Comparison of ENCODE assay signal across 8 cellular contexts in the genomic region with DNA sequence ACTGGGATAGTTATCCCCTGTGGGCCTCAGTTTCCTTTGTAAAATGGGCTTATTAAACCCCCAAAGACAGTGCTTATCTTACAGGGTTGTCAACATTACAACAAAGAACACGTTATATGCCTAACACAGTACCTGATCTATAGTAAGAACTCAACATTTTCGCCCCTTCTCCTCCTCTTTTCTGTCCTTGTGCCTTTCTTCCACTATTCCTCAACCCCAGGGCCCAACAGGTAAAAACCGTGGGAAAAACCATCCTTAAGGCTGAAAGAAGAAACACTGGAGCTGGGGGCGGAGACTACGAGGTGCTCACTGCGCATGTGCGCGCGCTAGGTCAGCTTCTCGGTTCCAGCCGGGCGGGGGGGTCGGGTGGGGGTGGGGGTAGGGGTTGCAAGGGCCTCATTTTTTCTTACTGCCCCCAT. TPM values are rescaled to one million over a fixed set of nuclear protein-coding genes. Genes with fewer than 3 reads are reported as not detected.
DNase-seq lines count a peak whose midpoint lies in the region; ATAC-seq and TF ChIP-seq lines count a peak whose summit lies in the region.

No MANE protein-coding gene starts in this region.

- no peaks in the 10 kb centered on the region for H3K36me3 ChIP-seq in sigmoid colon

- DNase-seq in NCI-H146 treated with DMSO at 0.1 percent for 48 hours (lab: John Stamatoyannopoulos, UW; ENCODE audit: unreplicated experiment) (peak; percentile 77), NCI-H146 (lab: John Stamatoyannopoulos, UW) (no peak), NCI-H526 treated with DMSO at 0.1 percent for 48 hours (lab: John Stamatoyannopoulos, UW) (peak; percentile 81), amygdala (lab: John Stamatoyannopoulos, UW) (peak in 46 of 56 donors; percentile 29 to 88 (median 69)), iPS DF 19.7 (ENCODE audit: low read depth, low spot score) (peak; percentile 7), sigmoid colon (no peak), HK-2 (ENCODE audit: unreplicated experiment) (no peak)

- peak overlapping the region; percentile 91 to 97 (median 94) for H3K27ac ChIP-seq in sigmoid colon

- intact Hi-C loops in sigmoid colon (cut with DNase I): no loop called here

- H3K27me3 ChIP-seq in sigmoid colon: no peaks in the 10 kb centered on the region

- TF ChIP-seq CTCF in sigmoid colon (IDR thresholded peaks at IDR 0.05): no peak

- peak overlapping the region; percentile 46 to 72 (median 65) for H3K4me3 ChIP-seq in sigmoid colon

- peaks cover 0 to 9% (median 0%) of the 10 kb centered on the region in 4 donors for H3K4me1 ChIP-seq in sigmoid colon

- peak; percentile 12 for ATAC-seq in HG03066 (IDR thresholded peaks at IDR 0.05; ENCODE audit: low read depth, unreplicated experiment)

- H3K9me3 ChIP-seq in sigmoid colon: no peaks in the 10 kb centered on the region

- no peak for TF ChIP-seq EP300 in sigmoid colon (IDR thresholded peaks at IDR 0.05)

- 0 to 1% methylated on average over 13 of the region's 13 CpGs for WGBS in sigmoid colon, 2 donors

- no peak for TF ChIP-seq POLR2A in sigmoid colon (IDR thresholded peaks at IDR 0.05)

RNA-seq across cellular contexts. Expression of a gene that starts 0.4 kb away (rescaled TPM):
- total RNA-seq in sigmoid colon: 10 to 100 TPM; 28.3 to 42.1 (median 33.0) TPM
- 10 to 100 TPM; 19.2 to 24.0 (median 20.5) TPM for polyA plus RNA-seq in sigmoid colon

Comparison
In these comparisons a context has a peak if more than half of its experiments do, and no peak if none do; other contexts are left out.
1. DNase-seq: peak in NCI-H146 treated with DMSO at 0.1 percent for 48 hours (single experiment), NCI-H526 treated with DMSO at 0.1 percent for 48 hours (single experiment), amygdala (46 of 56) and iPS DF 19.7 (single experiment); none in NCI-H146 (single experiment), sigmoid colon (single experiment) and HK-2 (single experiment).